23 cellular contexts compared by ENCODE assay signal in genomic region chr1:210516092-210516491, GRCh38.
"Had no signal": no experiment of that assay in that cellular context is flagged by ENCODE, and none has a peak within 500 bp of the region (broad histone marks: within the 10 kb centered on the region; RNA-seq: fewer than 3 reads in every experiment).

No MANE protein-coding gene starts in this region.

- H3K36me3 Mint-ChIP-seq: stimulated activated effector memory CD8-positive, alpha-beta T cell treated with anti-CD3 and anti-CD28 coated beads, Interleukin-12 subunit alpha, Interleukin-12 subunit beta, amount 100 ng/mL, for 72 hours had no signal

- ATAC-seq: foreskin keratinocyte; heart left ventricle; naive thymus-derived CD8-positive, alpha-beta T cell; right lobe of liver; stimulated activated effector memory CD8-positive, alpha-beta T cell treated with anti-CD3 and anti-CD28 coated beads, Interleukin-12 subunit alpha, Interleukin-12 subunit beta, amount 100 ng/mL, for 72 hours; stimulated activated naive CD8-positive, alpha-beta T cell treated with anti-CD3 and anti-CD28 coated beads, Interleukin-15, amount 100 ng/mL, for 72 hours; upper lobe of right lung had no signal

- H3K4me1 Mint-ChIP-seq: naive thymus-derived CD8-positive, alpha-beta T cell; stimulated activated effector memory CD8-positive, alpha-beta T cell treated with anti-CD3 and anti-CD28 coated beads, Interleukin-12 subunit alpha, Interleukin-12 subunit beta, amount 100 ng/mL, for 72 hours; stimulated activated naive CD8-positive, alpha-beta T cell treated with anti-CD3 and anti-CD28 coated beads, Interleukin-15, amount 100 ng/mL, for 72 hours had no signal

- H3K27me3 Mint-ChIP-seq: naive thymus-derived CD8-positive, alpha-beta T cell; stimulated activated naive CD8-positive, alpha-beta T cell treated with anti-CD3 and anti-CD28 coated beads, Interleukin-15, amount 100 ng/mL, for 72 hours had no signal

- H3K9me3 ChIP-seq: esophagus muscularis mucosa, right lobe of liver, upper lobe of right lung had no signal

- H3K27me3 ChIP-seq: esophagus muscularis mucosa, foreskin keratinocyte, heart left ventricle, right lobe of liver, upper lobe of right lung had no signal

- H3K27ac Mint-ChIP-seq: naive thymus-derived CD8-positive, alpha-beta T cell; stimulated activated effector memory CD8-positive, alpha-beta T cell treated with anti-CD3 and anti-CD28 coated beads, Interleukin-12 subunit alpha, Interleukin-12 subunit beta, amount 100 ng/mL, for 72 hours; stimulated activated naive CD8-positive, alpha-beta T cell treated with anti-CD3 and anti-CD28 coated beads, Interleukin-15, amount 100 ng/mL, for 72 hours; T-helper 2 cell treated with Interferon-gamma antibody and Interleukin-4, amounts not matched to agents 5 μg/mL and 100 μg/mL, for 36 hours had no signal

- DNase-seq: activated CD4-positive, alpha-beta T cell treated with anti-CD3 and anti-CD28 coated beads for 48 hours; activated CD4-positive, alpha-beta T cell treated with anti-CD3 and anti-CD28 coated beads, Interleukin-2, amount 50 U/mL, for 48 hours; activated CD8-positive, alpha-beta memory T cell treated with anti-CD3 and anti-CD28 coated beads for 24 hours; activated effector memory CD4-positive, alpha-beta T cell treated with anti-CD3 and anti-CD28 coated beads, Interleukin-2, amount 50 U/mL, for 16 hours; activated naive CD4-positive, alpha-beta T cell treated with anti-CD3 and anti-CD28 coated beads, Interleukin-2, amount 50 U/mL, for 16 hours; amniotic stem cell; caudate nucleus; foreskin keratinocyte; heart left ventricle; hypothalamus; midbrain; naive thymus-derived CD8-positive, alpha-beta T cell; right lobe of liver; stimulated activated CD4-positive, alpha-beta T cell treated with anti-CD3 and anti-CD28 coated beads, Interleukin-12 subunit alpha, Interleukin-12 subunit beta, amount 100 ng/mL, for 4 hours; stimulated activated CD4-positive, alpha-beta T cell treated with anti-CD3 and anti-CD28 coated beads, Interleukin-4, amount 100 ng/mL, for 1 hour; stimulated activated naive CD8-positive, alpha-beta T cell treated with anti-CD3 and anti-CD28 coated beads, Interleukin-15, amount 100 ng/mL, for 72 hours; substantia nigra; T-helper 1 cell; upper lobe of right lung had no signal

- H3K9me3 Mint-ChIP-seq: T-helper 2 cell treated with Interferon-gamma antibody and Interleukin-4, amounts not matched to agents 5 μg/mL and 100 μg/mL, for 36 hours had no signal

- H3K36me3 ChIP-seq: esophagus muscularis mucosa, heart left ventricle, right lobe of liver, upper lobe of right lung had no signal

- H3K4me3 ChIP-seq: esophagus muscularis mucosa, heart left ventricle, right lobe of liver, skin epidermis, upper lobe of right lung had no signal

- H3K4me3 Mint-ChIP-seq: naive thymus-derived CD8-positive, alpha-beta T cell; stimulated activated effector memory CD8-positive, alpha-beta T cell treated with anti-CD3 and anti-CD28 coated beads, Interleukin-12 subunit alpha, Interleukin-12 subunit beta, amount 100 ng/mL, for 72 hours; stimulated activated naive CD8-positive, alpha-beta T cell treated with anti-CD3 and anti-CD28 coated beads, Interleukin-15, amount 100 ng/mL, for 72 hours; T-helper 2 cell treated with Interferon-gamma antibody and Interleukin-4, amounts not matched to agents 5 μg/mL and 100 μg/mL, for 36 hours had no signal

- H3K27ac ChIP-seq: esophagus muscularis mucosa, foreskin keratinocyte, heart left ventricle, right lobe of liver, skin epidermis, upper lobe of right lung had no signal
